In genomic region chr3:4976109-4976508, GRCh38 we compare ENCODE assay signal across 8 cellular contexts. TPM values are rescaled to one million over a fixed set of nuclear protein-coding genes. Genes with fewer than 3 reads are reported as not detected.
DNase-seq lines count a peak whose midpoint lies in the region; ATAC-seq lines count a peak whose summit lies in the region.

No MANE protein-coding gene starts in this region.

- peaks cover 37% of the 10 kb centered on the region for H3K4me1 Mint-ChIP-seq in activated T-helper 2 cell treated with anti-CD3 and anti-CD28 coated beads, Interferon-gamma antibody, Interleukin-2, Interleukin-4, amounts not matched to agents 10 μg/mL and 5 μg/mL and 100 μg/mL, durations not matched to agents 14 hours and 24 hours and 36 hours (ENCODE audit: low read depth)

- H3K4me3 Mint-ChIP-seq in activated T-helper 2 cell treated with anti-CD3 and anti-CD28 coated beads, Interferon-gamma antibody, Interleukin-2, Interleukin-4, amounts not matched to agents 10 μg/mL and 5 μg/mL and 100 μg/mL, durations not matched to agents 14 hours and 24 hours and 36 hours (ENCODE audit: low read depth): peak overlapping the region; percentile 87

- peaks cover 22% of the 10 kb centered on the region for H3K9me3 Mint-ChIP-seq in activated T-helper 2 cell treated with anti-CD3 and anti-CD28 coated beads, Interferon-gamma antibody, Interleukin-2, Interleukin-4, amounts not matched to agents 10 μg/mL and 5 μg/mL and 100 μg/mL, durations not matched to agents 14 hours and 24 hours and 36 hours

- H3K27me3 Mint-ChIP-seq in activated T-helper 2 cell treated with anti-CD3 and anti-CD28 coated beads, Interferon-gamma antibody, Interleukin-2, Interleukin-4, amounts not matched to agents 10 μg/mL and 5 μg/mL and 100 μg/mL, durations not matched to agents 14 hours and 24 hours and 36 hours (ENCODE audit: low read depth): no peaks in the 10 kb centered on the region

- H3K36me3 Mint-ChIP-seq in activated T-helper 2 cell treated with anti-CD3 and anti-CD28 coated beads, Interferon-gamma antibody, Interleukin-2, Interleukin-4, amounts not matched to agents 10 μg/mL and 5 μg/mL and 100 μg/mL, durations not matched to agents 14 hours and 24 hours and 36 hours (ENCODE audit: low read depth): peaks cover 49% of the 10 kb centered on the region

- ATAC-seq in left ventricle myocardium superior (no peak), GM18858 (IDR thresholded peaks at IDR 0.05; ENCODE audit: unreplicated experiment) (no peak)

- intact Hi-C loops in activated T-helper 2 cell treated with anti-CD3 and anti-CD28 coated beads, Interferon-gamma antibody, Interleukin-2, Interleukin-4, amounts not matched to agents 10 μg/mL and 5 μg/mL and 100 μg/mL, durations not matched to agents 14 hours and 24 hours and 36 hours (cut with micrococcal nuclease): loop anchor here (1.0 to 5.0 kb wide), 4 partner anchors 41 to 265 kb away; partner anchors contain the start of gene ARL8B
- intact Hi-C loops in left ventricle myocardium superior (cut with micrococcal nuclease): loop anchor here (5.0 kb wide), 1 partner anchor 259 kb away; no protein-coding TSS in a partner anchor

- H3K27ac Mint-ChIP-seq in activated T-helper 2 cell treated with anti-CD3 and anti-CD28 coated beads, Interferon-gamma antibody, Interleukin-2, Interleukin-4, amounts not matched to agents 10 μg/mL and 5 μg/mL and 100 μg/mL, durations not matched to agents 14 hours and 24 hours and 36 hours: peak overlapping the region; percentile 100

- DNase-seq in activated T-cell treated with anti-CD3 and anti-CD28 coated beads for 24 hours (ENCODE audit: low read depth) (peak; percentile 42), activated T-cell treated with anti-CD3 and anti-CD28 coated beads for 4 hours (no peak), NCI-H345 treated with DMSO at 0.1 percent for 48 hours (lab: John Stamatoyannopoulos, UW; ENCODE audit: unreplicated experiment) (peak; percentile 9), left ventricle myocardium superior (peak; percentile 42), AG08395 (ENCODE audit: low spot score) (no peak)
- DNase-seq in activated T-helper 2 cell treated with anti-CD3 and anti-CD28 coated beads, Interferon-gamma antibody, Interleukin-2, Interleukin-4, amounts not matched to agents 10 μg/mL and 5 μg/mL and 100 μg/mL, durations not matched to agents 14 hours and 24 hours and 36 hours (ENCODE audit: low spot score): peak; percentile 47
- peak; percentile 75 for DNase-seq in stimulated activated CD4-positive, alpha-beta T cell treated with anti-CD3 and anti-CD28 coated beads, Interleukin-15, amount 100 ng/mL, for 24 hours

RNA-seq across cellular contexts. Expression of gene BHLHE40, which starts 3.1 kb away (rescaled TPM):
- total RNA-seq in activated T-helper 2 cell treated with anti-CD3 and anti-CD28 coated beads, Interferon-gamma antibody, Interleukin-2, Interleukin-4, amounts not matched to agents 10 μg/mL and 5 μg/mL and 100 μg/mL, durations not matched to agents 14 hours and 24 hours and 36 hours: 421 and 425 TPM in 2 replicates
- total RNA-seq in left ventricle myocardium superior: 26.8 TPM

Comparison
In these comparisons a context has a peak if more than half of its experiments do, and no peak if none do; other contexts are left out.
1. DNase-seq: peak in activated T-cell treated with anti-CD3 and anti-CD28 coated beads for 24 hours (single experiment), NCI-H345 treated with DMSO at 0.1 percent for 48 hours (single experiment), activated T-helper 2 cell treated with anti-CD3 and anti-CD28 coated beads, Interferon-gamma antibody, Interleukin-2, Interleukin-4, amounts not matched to agents 10 μg/mL and 5 μg/mL and 100 μg/mL, durations not matched to agents 14 hours and 24 hours and 36 hours (single experiment), left ventricle myocardium superior (single experiment) and stimulated activated CD4-positive, alpha-beta T cell treated with anti-CD3 and anti-CD28 coated beads, Interleukin-15, amount 100 ng/mL, for 24 hours (single experiment); none in activated T-cell treated with anti-CD3 and anti-CD28 coated beads for 4 hours (single experiment) and AG08395 (single experiment).
2. RNA of gene BHLHE40, which starts 3.1 kb away (total RNA-seq): 421 to 425 TPM in activated T-helper 2 cell treated with anti-CD3 and anti-CD28 coated beads, Interferon-gamma antibody, Interleukin-2, Interleukin-4, amounts not matched to agents 10 μg/mL and 5 μg/mL and 100 μg/mL, durations not matched to agents 14 hours and 24 hours and 36 hours; 26.8 TPM in left ventricle myocardium superior (single experiment); every median in the first group is over 10 times any median in the second.